Comparison of ENCODE assay signal across 16 cellular contexts in genomic region chr1:168151935-168152334, GRCh38. TPM values are rescaled to one million over a fixed set of nuclear protein-coding genes. Genes with fewer than 3 reads are reported as not detected.
DNase-seq lines count a peak whose midpoint lies in the region; ATAC-seq and TF ChIP-seq lines count a peak whose summit lies in the region.
"Had no signal": no experiment of that assay in that cellular context is flagged by ENCODE, and none has a peak within 500 bp of the region (broad histone marks: within the 10 kb centered on the region; RNA-seq: fewer than 3 reads in every experiment).

No MANE protein-coding gene starts in this region.

- H3K4me2 ChIP-seq in Loucy (ENCODE audit: low read depth, low read length, poor library complexity, severe bottlenecking), result peak overlapping the region; percentile 28
- no peak overlapping the region for H3K4me2 ChIP-seq in PC-3 (ENCODE audit: low read length)
- H3K4me2 ChIP-seq: A549; BLaER1 treated with 17β-estradiol and CSF1 and Interleukin-3, amounts not matched to agents 10 nM and 100 nM had no signal

- 92 to 93% methylated on average over 4 of the region's 4 CpGs for WGBS in aorta, 2 donors

- intact Hi-C loops in PC-3 (cut with micrococcal nuclease), result no loop called here
- intact Hi-C loops in aorta (cut with DNase I), result no loop called here

- CTCF ChIA-PET in PC-3 (lab: Charles Lee), result no interaction called here

- H3K4me3 ChIP-seq in Loucy (ENCODE audit: low read length, poor library complexity, severe bottlenecking) (no peak overlapping the region), PC-3 (ENCODE audit: low read length) (no peak overlapping the region), aorta (ENCODE audit: low read length in 2 of 2) (no peak overlapping the region)
- H3K4me3 ChIP-seq: A549; BLaER1 treated with 17β-estradiol and CSF1 and Interleukin-3, amounts not matched to agents 10 nM and 100 nM had no signal

- TF ChIP-seq CTCF in Loucy (conservative IDR thresholded peaks at IDR 0.05; ENCODE audit: low read length), result no peak
- no peak for TF ChIP-seq CTCF in PC-3 (conservative IDR thresholded peaks at IDR 0.05; ENCODE audit: low read depth, low read length)
- no peak for TF ChIP-seq CTCF in VCaP (conservative IDR thresholded peaks at IDR 0.05)

- H3K4me1 ChIP-seq in Loucy (ENCODE audit: insufficient read depth, low read length, poor library complexity, severe bottlenecking), result peaks cover 11% of the 10 kb centered on the region
- H3K4me1 ChIP-seq in PC-3 (ENCODE audit: insufficient read depth, low read length), result no peaks in the 10 kb centered on the region
- H3K4me1 ChIP-seq in aorta (ENCODE audit: control insufficient read depth in 1 of 2, insufficient read depth in 2 of 2, low read length in 2 of 2), result no peaks in the 10 kb centered on the region
- H3K4me1 ChIP-seq: A549 had no signal

- no TSS peak for BruUV-seq in PC-3 (replicated peaks; lab: Mats Ljungman, UMichigan)

- ATAC-seq in PC-3 (peak; percentile 77), HG03095 (IDR thresholded peaks at IDR 0.05; ENCODE audit: unreplicated experiment) (no peak), aorta (ENCODE audit: low FRiP score) (no peak)
- ATAC-seq: A549; CD8-positive, alpha-beta T cell had no signal

- H3K9me2 ChIP-seq in Loucy (replicated peaks; ENCODE audit: low read depth, low read length) (no peaks in the 10 kb centered on the region), PC-3 (replicated peaks; ENCODE audit: low read length) (no peaks in the 10 kb centered on the region)

- H3K27ac ChIP-seq in PC-3 (ENCODE audit: low read length), result no peak overlapping the region
- peak overlapping the region; percentile 1; the same call in 1 of the 2 replicates for H3K27ac ChIP-seq in VCaP
- H3K27ac ChIP-seq in aorta (ENCODE audit: low read depth in 1 of 2, low read length in 2 of 2), result no peak overlapping the region
- H3K27ac ChIP-seq: 22Rv1; A549; BLaER1 treated with 17β-estradiol and CSF1 and Interleukin-3, amounts not matched to agents 10 nM and 100 nM; C4-2B had no signal

- H3K36me3 ChIP-seq in Loucy (ENCODE audit: insufficient read depth, low read length) (no peaks in the 10 kb centered on the region), PC-3 (ENCODE audit: low read depth, low read length) (no peaks in the 10 kb centered on the region), aorta (ENCODE audit: control insufficient read depth in 1 of 2, insufficient read depth in 2 of 2, low read length in 1 of 2) (no peaks in the 10 kb centered on the region)
- H3K36me3 ChIP-seq: BLaER1 treated with 17β-estradiol and CSF1 and Interleukin-3, amounts not matched to agents 10 nM and 100 nM had no signal

- H3K27me3 ChIP-seq in Loucy (ENCODE audit: insufficient read depth, low read length, poor library complexity, severe bottlenecking) (peaks cover 5% of the 10 kb centered on the region), PC-3 (ENCODE audit: low read length) (no peaks in the 10 kb centered on the region), aorta (ENCODE audit: control insufficient read depth in 1 of 2, insufficient read depth in 2 of 2, low read length in 1 of 2) (no peaks in the 10 kb centered on the region)
- H3K27me3 ChIP-seq: BLaER1 treated with 17β-estradiol and CSF1 and Interleukin-3, amounts not matched to agents 10 nM and 100 nM had no signal

- no peaks in the 10 kb centered on the region for H4K20me1 ChIP-seq in Loucy (ENCODE audit: insufficient read depth, low read length, poor library complexity, severe bottlenecking)
- H4K20me1 ChIP-seq in PC-3 (ENCODE audit: low read length), result no peaks in the 10 kb centered on the region
- H4K20me1 ChIP-seq: BLaER1 treated with 17β-estradiol and CSF1 and Interleukin-3, amounts not matched to agents 10 nM and 100 nM had no signal

- H2AFZ ChIP-seq in Loucy (ENCODE audit: low read length) (no peak overlapping the region), PC-3 (ENCODE audit: low read length) (no peak overlapping the region)

- H3K9ac ChIP-seq in Loucy (ENCODE audit: low read depth, low read length, poor library complexity, severe bottlenecking), result no peak overlapping the region
- H3K9ac ChIP-seq in PC-3 (ENCODE audit: low read length), result no peak overlapping the region
- H3K9ac ChIP-seq: BLaER1 treated with 17β-estradiol and CSF1 and Interleukin-3, amounts not matched to agents 10 nM and 100 nM had no signal

- H3K79me2 ChIP-seq in Loucy (ENCODE audit: insufficient read depth, low read length), result no peaks in the 10 kb centered on the region
- no peaks in the 10 kb centered on the region for H3K79me2 ChIP-seq in PC-3 (ENCODE audit: low read length)

- no peaks in the 10 kb centered on the region for H3K9me3 ChIP-seq in Loucy (ENCODE audit: insufficient read depth, low read depth, low read length)
- H3K9me3 ChIP-seq in PC-3 (ENCODE audit: low read length), result no peaks in the 10 kb centered on the region
- H3K9me3 ChIP-seq in aorta (ENCODE audit: control insufficient read depth, low read length), result no peaks in the 10 kb centered on the region
- H3K9me3 ChIP-seq: Caco-2 had no signal

- POLR2A ChIA-PET in PC-3 (lab: Charles Lee; ENCODE audit: unreplicated experiment), result no interaction called here

- H3F3A ChIP-seq in Loucy (ENCODE audit: low read depth) (no peaks in the 10 kb centered on the region), PC-3 (ENCODE audit: low read length, unreplicated experiment) (no peaks in the 10 kb centered on the region)

- DNase-seq in PC-3 (no peak), aorta (no peak)
- DNase-seq: AML-193; Caco-2; Calu3; CD4-positive, alpha-beta T cell; CD8-positive, alpha-beta T cell; DMS79 treated with DMSO at 0.1 percent for 48 hours; GF-D8 had no signal

RNA-seq across cellular contexts. Expression of gene GPR161, which starts 15.2 kb away (rescaled TPM):
- total RNA-seq in PC-3 (2014; rRNA removed) (10.3 and 11.8 TPM in 2 replicates), aorta (10 to 100 TPM; 14.4 to 19.8 TPM)
- 10 to 100 TPM in 1 of 2 donors, 1 to 10 TPM in 1; 6.0 to 13.1 TPM for polyA plus RNA-seq in aorta
- total RNA-seq: CD4-positive, alpha-beta T cell; CD8-positive, alpha-beta T cell had no signal

RNA-seq across cellular contexts. Expression of gene TIPRL, which starts 26.8 kb away (rescaled TPM):
- total RNA-seq in PC-3 (2014; rRNA removed), result 41.6 and 50.1 TPM in 2 replicates
- total RNA-seq in aorta, result 10 to 100 TPM; 25.1 to 28.9 TPM
- polyA plus RNA-seq in aorta, result 10 to 100 TPM; 14.3 to 19.7 TPM
